Comparison of ENCODE assay signal across 8 cellular contexts in the genomic region with DNA sequence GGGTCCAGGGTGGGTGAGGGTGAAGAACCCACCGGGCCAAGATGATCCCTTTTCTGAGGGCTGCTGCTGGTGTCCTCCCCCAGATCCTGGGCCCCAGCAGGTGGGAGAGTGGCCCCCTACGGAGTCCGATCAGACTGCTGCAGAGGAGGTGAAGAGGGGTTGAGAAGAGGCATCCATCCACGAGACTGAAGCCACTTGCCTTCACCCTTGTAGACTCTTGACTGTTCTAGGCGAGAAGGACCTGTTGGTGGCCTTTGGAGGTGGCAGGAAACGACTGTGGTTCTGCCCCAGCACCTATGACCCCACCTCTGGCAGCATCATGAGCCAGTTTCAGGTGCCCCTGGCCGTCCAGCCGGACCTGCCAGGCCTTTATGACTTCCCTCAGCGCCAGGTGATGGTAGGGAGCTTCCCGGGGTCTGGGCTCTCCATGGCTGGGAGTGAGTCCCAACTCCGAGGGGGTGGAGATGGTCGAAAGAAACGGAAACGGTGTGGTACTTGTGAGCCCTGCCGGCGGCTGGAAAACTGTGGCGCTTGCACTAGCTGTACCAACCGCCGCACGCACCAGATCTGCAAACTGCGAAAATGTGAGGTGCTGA. TPM values are rescaled to one million over a fixed set of nuclear protein-coding genes. Genes with fewer than 3 reads are reported as not detected.
DNase-seq lines count a peak whose midpoint lies in the region; ATAC-seq and TF ChIP-seq lines count a peak whose summit lies in the region.

No MANE protein-coding gene starts in this region.

- H3K4me3 ChIP-seq in right cardiac atrium (ENCODE audit: low read length): no peak overlapping the region
- H3K4me3 ChIP-seq in lower lobe of right lung: peak overlapping the region; percentile 68
- H3K4me3 ChIP-seq in upper lobe of right lung: peak overlapping the region; percentile 68

- POLR2A ChIA-PET in HEK293T (lab: Yijun Ruan, JAX): interaction anchor here (2.1 kb wide), 1 partner anchor 15 kb away, joined by 7 read pairs; no protein-coding TSS in a partner anchor

- TF ChIP-seq CTCF in lower lobe of right lung (IDR thresholded peaks at IDR 0.05): no peak
- TF ChIP-seq CTCF in upper lobe of right lung (IDR thresholded peaks at IDR 0.05): no peak

- no peak for ATAC-seq in right cardiac atrium
- no peak for ATAC-seq in left ventricle myocardium superior
- no peak for ATAC-seq in lower lobe of right lung
- no peak for ATAC-seq in upper lobe of right lung
- ATAC-seq in HG02884 (IDR thresholded peaks at IDR 0.05; ENCODE audit: unreplicated experiment): no peak

- no peaks in the 10 kb centered on the region for H3K9me3 ChIP-seq in right cardiac atrium (ENCODE audit: control insufficient read depth, low read length)
- no peaks in the 10 kb centered on the region for H3K9me3 ChIP-seq in lower lobe of right lung
- no peaks in the 10 kb centered on the region for H3K9me3 ChIP-seq in upper lobe of right lung

- peaks cover 68% of the 10 kb centered on the region for H3K4me1 Mint-ChIP-seq in activated naive CD4-positive, alpha-beta T cell treated with anti-CD3 and anti-CD28 coated beads, Interleukin-2, amount 50 U/mL, for 24 hours

- no peaks in the 10 kb centered on the region for H3K27me3 Mint-ChIP-seq in activated naive CD4-positive, alpha-beta T cell treated with anti-CD3 and anti-CD28 coated beads, Interleukin-2, amount 50 U/mL, for 24 hours

- intact Hi-C loops in right cardiac atrium (cut with DNase I) (loop anchor here in 2 of 4 donors (10.0 kb wide), 3 partner anchors 51 to 161 kb away; a partner anchor contains a TSS), left ventricle myocardium superior (cut with micrococcal nuclease) (no loop called here), lower lobe of right lung (cut with DNase I) (no loop called here), upper lobe of right lung (cut with DNase I) (no loop called here)

- H3K27ac Mint-ChIP-seq in activated naive CD4-positive, alpha-beta T cell treated with anti-CD3 and anti-CD28 coated beads, Interleukin-2, amount 50 U/mL, for 24 hours: peak overlapping the region; percentile 56

- peaks cover 4% of the 10 kb centered on the region for H3K9me3 Mint-ChIP-seq in activated naive CD4-positive, alpha-beta T cell treated with anti-CD3 and anti-CD28 coated beads, Interleukin-2, amount 50 U/mL, for 24 hours

- H3K36me3 Mint-ChIP-seq in activated naive CD4-positive, alpha-beta T cell treated with anti-CD3 and anti-CD28 coated beads, Interleukin-2, amount 50 U/mL, for 24 hours: peaks cover 34% of the 10 kb centered on the region

- H3K36me3 ChIP-seq in lower lobe of right lung: no peaks in the 10 kb centered on the region
- H3K36me3 ChIP-seq in upper lobe of right lung: no peaks in the 10 kb centered on the region

- DNase-seq in right cardiac atrium (peak in 2 of 3 donors; percentile 45 to 53), left ventricle myocardium superior (no peak), lower lobe of right lung (no peak), upper lobe of right lung (no peak), HEK293T (ENCODE audit: extremely low spot score) (no peak), T1000 (lab: John Stamatoyannopoulos, UW) (no peak)

- WGBS in right cardiac atrium: 94% methylated on average over 21 of the region's 21 CpGs

- no peak overlapping the region for H3K27ac ChIP-seq in right cardiac atrium (ENCODE audit: low read length)
- peak overlapping the region; percentile 86 for H3K27ac ChIP-seq in lower lobe of right lung
- peak overlapping the region; percentile 81 for H3K27ac ChIP-seq in upper lobe of right lung

- H3K4me3 Mint-ChIP-seq in activated naive CD4-positive, alpha-beta T cell treated with anti-CD3 and anti-CD28 coated beads, Interleukin-2, amount 50 U/mL, for 24 hours: peak overlapping the region; percentile 92

- H3K4me1 ChIP-seq in right cardiac atrium (ENCODE audit: control insufficient read depth, insufficient read depth, low read length) (peaks cover 14% of the 10 kb centered on the region), lower lobe of right lung (peaks cover 75% of the 10 kb centered on the region), upper lobe of right lung (peaks cover 66% of the 10 kb centered on the region)

- H3K27me3 ChIP-seq in right cardiac atrium (ENCODE audit: control insufficient read depth, insufficient read depth): no peaks in the 10 kb centered on the region
- no peaks in the 10 kb centered on the region for H3K27me3 ChIP-seq in lower lobe of right lung (ENCODE audit: low read depth)
- H3K27me3 ChIP-seq in upper lobe of right lung: no peaks in the 10 kb centered on the region

- CTCF ChIA-PET in HEK293T (lab: Yijun Ruan, JAX): no interaction called here

TF ChIP-seq in HEK293T, 16 proteins besides CTCF, POLR2A, EP300 and RAD21:
- no peak for TF ChIP-seq NFRKB (IDR thresholded peaks at IDR 0.05)
- no peak for TF ChIP-seq SP1 (IDR thresholded peaks at IDR 0.05)
- TF ChIP-seq TARDBP (IDR thresholded peaks at IDR 0.05): no peak
- TF ChIP-seq ZNF384 (IDR thresholded peaks at IDR 0.05): no peak

RNA-seq across cellular contexts. Expression of a gene that starts 1.5 kb away (rescaled TPM):
- total RNA-seq in right cardiac atrium (1 to 10 TPM; 2.5 to 3.3 (median 2.9) TPM), left ventricle myocardium superior (3.3 TPM), lower lobe of right lung (21.5 TPM), upper lobe of right lung (19.9 TPM)
- polyA plus RNA-seq in right cardiac atrium: 1.1 TPM

RNA-seq across cellular contexts. Expression of a gene that starts 59.5 kb away (rescaled TPM):
- total RNA-seq in right cardiac atrium (10 to 100 TPM; 20.2 to 29.0 (median 26.7) TPM), left ventricle myocardium superior (18.1 TPM), lower lobe of right lung (38.0 TPM), upper lobe of right lung (34.4 TPM)
- 47.4 TPM for polyA plus RNA-seq in right cardiac atrium

Comparison
In these comparisons a context has a peak if more than half of its experiments do, and no peak if none do; other contexts are left out.
1. DNase-seq: peak in right cardiac atrium (2 of 3); none in left ventricle myocardium superior (single experiment), lower lobe of right lung (single experiment), upper lobe of right lung (single experiment), HEK293T (single experiment) and T1000 (single experiment).